In genomic region chr5:146126068-146126467, GRCh38 we compare ENCODE assay signal across 19 cellular contexts. TPM values are rescaled to one million over a fixed set of nuclear protein-coding genes. Genes with fewer than 3 reads are reported as not detected.
DNase-seq lines count a peak whose midpoint lies in the region; ATAC-seq, FAIRE-seq and TF ChIP-seq lines count a peak whose summit lies in the region.
"Had no signal": no experiment of that assay in that cellular context is flagged by ENCODE, and none has a peak within 500 bp of the region (broad histone marks: within the 10 kb centered on the region; RNA-seq: fewer than 3 reads in every experiment).

No MANE protein-coding gene starts in this region.

- CTCF ChIA-PET in A549 (lab: Yijun Ruan, JAX): interaction anchor here (3.1 kb wide), 1 partner anchor 27 kb away, joined by 10 read pairs; no protein-coding TSS in a partner anchor

- TF ChIP-seq EP300 in A549 (IDR thresholded peaks at IDR 0.05): no peak

- no peak for FAIRE-seq in A549 (lab: Jason Lieb, UNC)
- FAIRE-seq in H54 (lab: Jason Lieb, UNC): peak; percentile 27
- FAIRE-seq: GM12892, GM18507, HTR-8/SVneo had no signal

- TF ChIP-seq RAD21 in A549 (conservative IDR thresholded peaks at IDR 0.05 in 1 of 2, IDR thresholded peaks at IDR 0.05 in 1 of 2): no peak

- POLR2A ChIA-PET in A549 (lab: Yijun Ruan, JAX): no interaction called here

- H3K9me3 ChIP-seq in A549: no peaks in the 10 kb centered on the region
- no peaks in the 10 kb centered on the region for H3K9me3 ChIP-seq in SK-N-MC (ENCODE audit: low read depth, low read length)

- H3K36me3 Mint-ChIP-seq in neural crest cell (ENCODE audit: low read depth): peaks cover 27% of the 10 kb centered on the region

- no peak for DNase-seq in A549 (ENCODE audit: low read depth in 1 of 2, low spot score in 1 of 2)
- DNase-seq in H54 (ENCODE audit: insufficient read length, low spot score): no peak
- DNase-seq in SK-N-MC (ENCODE audit: low read depth, low spot score): no peak
- DNase-seq in neural crest cell (ENCODE audit: low read depth, low spot score): no peak
- DNase-seq in SIG-M5 (lab: John Stamatoyannopoulos, UW): no peak
- no peak for DNase-seq in activated T-cell treated with anti-CD3 and anti-CD28 coated beads, Interleukin-2, amount 50 U/mL, for 48 hours
- DNase-seq: AML-193; CD4-positive, alpha-beta memory T cell; DMS153; DMS79; GDM1; H7 had no signal

- no peak overlapping the region for H3K4me3 Mint-ChIP-seq in neural crest cell
- H3K4me3 Mint-ChIP-seq: CD4-positive, alpha-beta memory T cell; GM23338 had no signal

- no peak overlapping the region for H3K4me3 ChIP-seq in A549
- H3K4me3 ChIP-seq in SK-N-MC: no peak overlapping the region
- H3K4me3 ChIP-seq: GM23338 had no signal

- peaks cover 99% of the 10 kb centered on the region for H3K36me3 ChIP-seq in SK-N-MC (ENCODE audit: insufficient read depth, low read length)

- no peak for ATAC-seq in A549
- ATAC-seq: GM23338 had no signal

- H3K9ac ChIP-seq in SK-N-MC (ENCODE audit: insufficient read length): no peak overlapping the region
- H3K9ac ChIP-seq: KMS-11 had no signal

- no peaks in the 10 kb centered on the region for H3K9me3 Mint-ChIP-seq in neural crest cell
- H3K9me3 Mint-ChIP-seq: GM23338 had no signal

- H3K4me1 ChIP-seq in A549: no peaks in the 10 kb centered on the region

- H3K27ac ChIP-seq in A549: no peak overlapping the region
- H3K27ac ChIP-seq in SK-N-MC: 0 out of 2 replicates have a peak overlapping the region, but pooled peaks have one; percentile 30
- H3K27ac ChIP-seq: C4-2B, KMS-11 had no signal

- H3K4me2 ChIP-seq in A549: no peak overlapping the region
- H3K4me2 ChIP-seq: GM23338, KMS-11 had no signal

- no peaks in the 10 kb centered on the region for H3K27me3 Mint-ChIP-seq in neural crest cell (ENCODE audit: low read depth)
- H3K27me3 Mint-ChIP-seq: CD4-positive, alpha-beta memory T cell had no signal

- no peaks in the 10 kb centered on the region for H3K4me1 Mint-ChIP-seq in neural crest cell
- H3K4me1 Mint-ChIP-seq: GM23338 had no signal

- H3K27ac Mint-ChIP-seq in neural crest cell (ENCODE audit: unreplicated experiment): peak overlapping the region; percentile 15
- H3K27ac Mint-ChIP-seq: GM23338 had no signal

- TF ChIP-seq POLR2A in A549 (IDR thresholded peaks at IDR 0.05; ENCODE audit: low read length) (no peak), H54 (IDR thresholded peaks at IDR 0.05; ENCODE audit: low read depth, low read length) (no peak)

- TF ChIP-seq CTCF in A549 (IDR thresholded peaks at IDR 0.05) (no peak), neural crest cell (conservative IDR thresholded peaks at IDR 0.05) (no peak)

TF ChIP-seq in A549, 52 proteins besides CTCF, POLR2A, EP300 and RAD21:
- TF ChIP-seq RNF2 (IDR thresholded peaks at IDR 0.05; ENCODE audit: borderline replicate concordance, low read depth): no peak
- TF ChIP-seq MAFK (IDR thresholded peaks at IDR 0.05; ENCODE audit: partially characterized antibody): peak; percentile 86

RNA-seq across cellular contexts. Expression of gene PLAC8L1, which starts 20.7 kb away (rescaled TPM):
- polyA plus RNA-seq in A549 (2011; rRNA removed) (0.70 and 0.74 TPM in 2 replicates), A549 (2017; fragmentation: RNase III; extraction: RNeasy Plus Mini Kit Qiagen cat#74134 plus additional on column Dnase treatment) (0.34 to 0.84 TPM (median 0.41 TPM) in 3 replicates)
- 0.47 and 0.50 TPM in 2 replicates for polyA plus RNA-seq in A549 (2012; cell fraction: cytosol; rRNA removed)
- polyA plus RNA-seq in A549 (2012; cell fraction: nucleus; rRNA removed): 1.4 and 4.1 TPM in 2 replicates
- polyA minus RNA-seq in A549 (2011; rRNA and poly(A)+ RNA removed): not detected in 2 replicates
- total RNA-seq in neural crest cell: 1.8 and 3.3 TPM in 2 replicates
- total RNA-seq: A172, GM23338 had no signal
- polyA plus RNA-seq: CD4-positive, alpha-beta memory T cell had no signal

RNA-seq across cellular contexts. Expression of gene LARS1, which starts 56.4 kb away (rescaled TPM):
- polyA plus RNA-seq in A549 (2011; rRNA removed) (56.9 and 87.2 TPM in 2 replicates), A549 (2017; fragmentation: RNase III; extraction: RNeasy Plus Mini Kit Qiagen cat#74134 plus additional on column Dnase treatment) (79.8 to 86.8 TPM (median 84.3 TPM) in 3 replicates)
- 10.9 and 11.2 TPM in 2 replicates for polyA plus RNA-seq in A549 (2012; cell fraction: cytosol; rRNA removed)
- 10.0 and 19.4 TPM in 2 replicates for polyA plus RNA-seq in A549 (2012; cell fraction: nucleus; rRNA removed)
- 76.5 and 77.4 TPM in 2 replicates for polyA minus RNA-seq in A549 (2011; rRNA and poly(A)+ RNA removed)
- 194 and 195 TPM in 2 replicates for total RNA-seq in neural crest cell
